ENCODE assay signal across 8 cellular contexts in the genomic region with DNA sequence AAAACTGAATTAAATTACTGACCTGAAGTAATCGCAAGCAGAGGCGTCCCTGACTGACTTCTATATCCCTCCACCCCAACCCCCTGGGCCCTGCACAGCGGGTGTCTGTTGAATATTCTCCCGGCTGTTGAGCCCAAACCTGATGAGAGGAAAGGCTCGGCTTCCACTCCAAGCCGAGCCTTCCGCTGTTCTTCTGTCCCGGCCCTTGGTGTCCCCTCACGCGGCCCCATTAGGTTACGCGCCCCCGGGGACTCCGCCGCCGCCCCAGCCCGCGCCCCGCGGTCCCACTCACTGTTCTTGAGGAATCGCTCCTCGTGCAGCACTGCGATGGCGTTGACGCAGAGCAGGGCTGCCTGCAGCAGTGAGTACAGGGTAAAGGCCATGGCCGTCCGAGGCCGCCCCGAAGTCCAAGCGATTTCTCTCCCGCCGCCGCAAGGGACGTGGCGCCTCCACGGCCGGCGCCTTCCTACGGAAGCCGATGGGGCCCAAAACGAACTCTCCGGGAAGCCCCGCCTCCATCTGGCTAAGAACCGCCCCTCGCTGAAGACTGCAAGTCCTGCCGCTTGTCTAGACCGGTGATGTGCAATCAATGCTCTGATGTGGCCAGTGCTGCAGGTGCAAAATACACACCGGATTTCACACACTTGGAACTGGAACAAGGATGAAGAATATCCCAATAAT. TPM values are rescaled to one million over a fixed set of nuclear protein-coding genes. Genes with fewer than 3 reads are reported as not detected.
A peak's percentile ranks its signal among the peaks of the same experiment; 100 is the strongest.
DNase-seq lines count a peak whose midpoint lies in the region; ATAC-seq and TF ChIP-seq lines count a peak whose summit lies in the region.

TSS of gene IER3IP1 (minus strand) at position 470 of the 681 bp plus-strand sequence. CDS start at position 383, 87 bp downstream.

- peak within 1 kb of the TSS; percentile 96 for H3K23ac ChIP-seq in IMR-90 (ENCODE audit: low read depth, low read length)

- no peaks in the 10 kb centered on the region for H3K9me2 ChIP-seq in PC-3 (replicated peaks; ENCODE audit: low read length)

- peak within 1 kb of the TSS; percentile 94 for H2AK9ac ChIP-seq in IMR-90 (replicated peaks; ENCODE audit: low read depth, low read length, poor library complexity)

- H3K9me3 ChIP-seq in IMR-90 (ENCODE audit: control insufficient read depth, insufficient read depth, low read length) = no peaks in the 10 kb centered on the region
- H3K9me3 ChIP-seq in PC-3 (ENCODE audit: low read length) = no peaks in the 10 kb centered on the region
- no peaks in the 10 kb centered on the region for H3K9me3 ChIP-seq in esophagus (ENCODE audit: control insufficient read depth in 2 of 2, insufficient read depth in 1 of 2, low read depth in 1 of 2, low read length in 1 of 2)

- TF ChIP-seq POLR2A in IMR-90 (IDR thresholded peaks at IDR 0.05; ENCODE audit: low read depth, low read length) = peak; percentile 79

- peak within 1 kb of the TSS; percentile 69 for H2BK120ac ChIP-seq in IMR-90 (ENCODE audit: low read depth, low read length)

- peak; percentile 63 for DNase-seq in DMS 273 treated with DMSO at 0.1 percent for 48 hours (lab: John Stamatoyannopoulos, UW)
- DNase-seq in IMR-90 = peak; percentile 91
- peak; percentile 77 for DNase-seq in PC-3
- peak; percentile 86 for DNase-seq in activated T-cell treated with anti-CD3 and anti-CD28 coated beads for 48 hours (ENCODE audit: low read depth)
- DNase-seq in myocyte (ENCODE audit: low read depth) = peak; percentile 95
- DNase-seq in stimulated activated CD8-positive, alpha-beta memory T cell treated with anti-CD3 and anti-CD28 coated beads, Interleukin-7, amount 100 ng/mL, for 4 hours (ENCODE audit: low read depth in 2 of 2) = peak; percentile 76 to 80

- H3K18ac ChIP-seq in IMR-90 (ENCODE audit: low read depth, low read length) = peak within 1 kb of the TSS; percentile 53; the same call in 1 of the 2 replicates

- H3K4ac ChIP-seq in IMR-90 (ENCODE audit: low read depth, low read length) = peak within 1 kb of the TSS; percentile 96

- H2AFZ ChIP-seq in IMR-90 (replicated peaks; ENCODE audit: low read length, poor library complexity) = peak within 1 kb of the TSS; percentile 99
- peak within 1 kb of the TSS; percentile 77 for H2AFZ ChIP-seq in PC-3 (ENCODE audit: low read length)

- H3K27me3 ChIP-seq in IMR-90 (ENCODE audit: control insufficient read depth, insufficient read depth, low read length) (peaks cover 4% of the 10 kb centered on the region), PC-3 (ENCODE audit: low read length) (no peaks in the 10 kb centered on the region), esophagus (ENCODE audit: control insufficient read depth in 1 of 2, insufficient read depth in 2 of 2, low read length in 2 of 2) (no peaks in the 10 kb centered on the region)

- TF ChIP-seq RAD21 in IMR-90 (IDR thresholded peaks at IDR 0.05; ENCODE audit: low read length) = no peak

- H3K4me1 ChIP-seq in IMR-90 (ENCODE audit: control insufficient read depth, insufficient read depth, low read length) = peaks cover 4% of the 10 kb centered on the region
- H3K4me1 ChIP-seq in PC-3 (ENCODE audit: insufficient read depth, low read length) = no peaks in the 10 kb centered on the region
- H3K4me1 ChIP-seq in esophagus (ENCODE audit: control insufficient read depth in 2 of 2, insufficient read depth in 2 of 2, low read length in 1 of 2) = peaks cover 0 to 2% of the 10 kb centered on the region in 2 donors

- peak within 1 kb of the TSS; percentile 87; the same call in 1 of the 2 replicates for H3K56ac ChIP-seq in IMR-90 (ENCODE audit: extremely low read depth, insufficient read depth, low read length)

- no TSS peak for BruUV-seq in IMR-90 (replicated peaks; lab: Mats Ljungman, UMichigan)
- BruUV-seq in PC-3 (replicated peaks; lab: Mats Ljungman, UMichigan) = no TSS peak

- dilution Hi-C loops in IMR-90 (cut with HindIII; ENCODE audit: low sequenced_read_pairs, unreplicated experiment) = no loop called here

- in situ Hi-C loops in IMR-90 (cut with MboI; ENCODE audit: low sequenced_read_pairs) = no loop called here

- CTCF ChIA-PET in IMR-90 (lab: Yijun Ruan, JAX) (no interaction called here), PC-3 (lab: Charles Lee) (no interaction called here)

- H3K4me3 ChIP-seq in IMR-90 (ENCODE audit: insufficient read depth, low read depth, low read length) (peak within 1 kb of the TSS; percentile 73), PC-3 (ENCODE audit: low read length) (peak within 1 kb of the TSS; percentile 82), esophagus (ENCODE audit: low read depth in 1 of 2, low read length in 2 of 2) (peak within 1 kb of the TSS; percentile 82 to 100)

- H3K36me3 ChIP-seq in IMR-90 (ENCODE audit: control insufficient read depth, insufficient read depth, low read length) (no peaks in the 10 kb centered on the region; the same call in 1 of the 2 replicates), PC-3 (ENCODE audit: low read depth, low read length) (no peaks in the 10 kb centered on the region), esophagus (ENCODE audit: control insufficient read depth in 2 of 2, insufficient read depth in 2 of 2, low read length in 1 of 2) (no peaks in the 10 kb centered on the region)

- no peaks in the 10 kb centered on the region for H3F3A ChIP-seq in PC-3 (ENCODE audit: low read length, unreplicated experiment)

- H2BK20ac ChIP-seq in IMR-90 (ENCODE audit: low read depth, low read length) = no peak within 1 kb of the TSS

- H3K27ac ChIP-seq in IMR-90 (ENCODE audit: insufficient read depth, low read length) = peak within 1 kb of the TSS; percentile 83
- H3K27ac ChIP-seq in PC-3 (ENCODE audit: low read length) = peak within 1 kb of the TSS; percentile 11; the same call in 1 of the 2 replicates
- H3K27ac ChIP-seq in esophagus (ENCODE audit: low read depth in 2 of 2, low read length in 1 of 2) = peak within 1 kb of the TSS; percentile 43 to 57

- H4K5ac ChIP-seq in IMR-90 (ENCODE audit: low read depth, low read length) = 0 out of 2 replicates have a peak within 1 kb of the TSS, but pooled peaks have one; percentile 11

- H4K20me1 ChIP-seq in IMR-90 (ENCODE audit: insufficient read depth, low read length) = peaks cover 29% of the 10 kb centered on the region; the same call in 1 of the 2 replicates
- no peaks in the 10 kb centered on the region for H4K20me1 ChIP-seq in PC-3 (ENCODE audit: low read length)

- TF ChIP-seq CTCF in IMR-90 (conservative IDR thresholded peaks at IDR 0.05; ENCODE audit: low read depth, low read length) = no peak
- no peak for TF ChIP-seq CTCF in PC-3 (conservative IDR thresholded peaks at IDR 0.05; ENCODE audit: low read depth, low read length)

- WGBS in IMR-90 (ENCODE audit: extremely low coverage in 2 of 2, insufficient read length in 1 of 2), 2 experiments = 1% methylated on average over 33 of the region's 48 CpGs; no CpG with 5 or more reads in 1 of the 2 experiments
- 0 to 1% methylated on average over 47 to 48 of the region's 48 CpGs for WGBS in esophagus, 2 donors

- H2BK15ac ChIP-seq in IMR-90 (ENCODE audit: low read depth, low read length) = no peak within 1 kb of the TSS

- H2AK5ac ChIP-seq in IMR-90 (ENCODE audit: low read depth, low read length) = peak within 1 kb of the TSS; percentile 49; the same call in 1 of the 2 replicates

- H3K79me2 ChIP-seq in PC-3 (ENCODE audit: low read length) = peaks cover 43% of the 10 kb centered on the region

- POLR2A ChIA-PET in IMR-90 (lab: Charles Lee; ENCODE audit: unreplicated experiment) = no interaction called here
- POLR2A ChIA-PET in PC-3 (lab: Charles Lee; ENCODE audit: unreplicated experiment) = interaction anchor here (0.7 kb wide), 1 partner anchor 23 kb away, joined by 6 read pairs; no protein-coding TSS in a partner anchor

- intact Hi-C loops in IMR-90 (cut with micrococcal nuclease) = loop anchor here (1.0 kb wide), 1 partner anchor 26 kb away; the partner anchor contains the start of gene HDHD2
- intact Hi-C loops in PC-3 (cut with micrococcal nuclease) = loop anchor here (1.0 kb wide), 1 partner anchor 26 kb away; the partner anchor contains the start of gene HDHD2

- ATAC-seq in GM21526 (IDR thresholded peaks at IDR 0.05; ENCODE audit: low FRiP score, unreplicated experiment) = peak; percentile 76
- ATAC-seq in IMR-90 (ENCODE audit: low read depth) = peak; percentile 96
- peak; percentile 90 for ATAC-seq in PC-3

- H3K4me2 ChIP-seq in IMR-90 (ENCODE audit: low read depth, low read length) = peak within 1 kb of the TSS; percentile 94
- peak within 1 kb of the TSS; percentile 75 for H3K4me2 ChIP-seq in PC-3 (ENCODE audit: low read length)

- peak within 1 kb of the TSS; percentile 81 for H3K9ac ChIP-seq in IMR-90 (ENCODE audit: low read depth, low read length)
- peak within 1 kb of the TSS; percentile 97 for H3K9ac ChIP-seq in PC-3 (ENCODE audit: low read length)

- H3K79me1 ChIP-seq in IMR-90 (ENCODE audit: low read depth in 1 of 2, low read length in 2 of 2) = peaks cover 13 to 33% of the 10 kb centered on the region in 2 experiments

- H3K14ac ChIP-seq in IMR-90 (replicated peaks; ENCODE audit: low read depth, low read length) = peak within 1 kb of the TSS; percentile 99

- peak within 1 kb of the TSS; percentile 73 to 95; a peak in 3 of 4 replicates for H4K8ac ChIP-seq in IMR-90 (ENCODE audit: low read depth in 2 of 2, low read length in 2 of 2)

- peaks cover 8% of the 10 kb centered on the region for H3K9me1 ChIP-seq in IMR-90 (ENCODE audit: insufficient read depth, low read length)

- H2BK5ac ChIP-seq in IMR-90 (ENCODE audit: low read depth, low read length, poor library complexity, severe bottlenecking) = peak within 1 kb of the TSS; percentile 67

- peak within 1 kb of the TSS; percentile 90 for H4K91ac ChIP-seq in IMR-90 (ENCODE audit: insufficient read depth, low read depth, low read length)

TF ChIP-seq in IMR-90, 13 proteins besides CTCF, POLR2A, EP300 and RAD21:
- TF ChIP-seq MXI1 (IDR thresholded peaks at IDR 0.05; ENCODE audit: borderline replicate concordance, low read depth, low read length) = peak; percentile 42; the same call in 1 of the 2 replicates
- TF ChIP-seq BHLHE40 (IDR thresholded peaks at IDR 0.05; ENCODE audit: low read depth, low read length) = 0 out of 2 replicates have a peak, but pooled peaks have one; percentile 7
- no peak for TF ChIP-seq NFE2L2 (IDR thresholded peaks at IDR 0.05; ENCODE audit: low read depth, low read length)
- peak; percentile 45; the same call in 1 of the 2 replicates for TF ChIP-seq CEBPB (IDR thresholded peaks at IDR 0.05; ENCODE audit: low read depth, low read length)
- no peak for TF ChIP-seq CHD1 (IDR thresholded peaks at IDR 0.05; ENCODE audit: low read depth, low read length)
- TF ChIP-seq MAFK (IDR thresholded peaks at IDR 0.05; ENCODE audit: low read depth, low read length) = no peak

RNA-seq across cellular contexts. Expression of gene IER3IP1, which starts in this region (rescaled TPM):
- total RNA-seq in IMR-90 (2012; rRNA removed) (7.0 and 19.7 TPM in 2 replicates), PC-3 (2014; rRNA removed) (9.2 and 23.2 TPM in 2 replicates), myocyte (20.6 and 25.6 TPM in 2 replicates)
- polyA plus RNA-seq in IMR-90 (2012; rRNA removed) (10.9 and 11.7 TPM in 2 replicates), esophagus (10 to 100 TPM in 1 of 2 donors, 1 to 10 TPM in 1; 8.8 to 10.6 TPM)
- polyA plus RNA-seq in IMR-90 (2012; cell fraction: cytosol; rRNA removed) = 3.4 and 4.6 TPM in 2 replicates
- polyA plus RNA-seq in IMR-90 (2012; cell fraction: nucleus; rRNA removed; ENCODE audit: low replicate concordance) = 0.59 and 4.0 TPM in 2 replicates
- 23.5 TPM for polyA plus RNA-seq in myocyte (2012)

Comparison
In these comparisons a context has a peak if more than half of its experiments do, and no peak if none do; other contexts are left out.
1. Peak in every context shown above with its lines: DNase-seq, ATAC-seq, H3K4me3 ChIP-seq and H3K27ac ChIP-seq.
2. H3K27ac ChIP-seq: peak in every context shown above with its lines; median percentile 83 in IMR-90; 50 in esophagus; 11 in PC-3.